In genomic region chr1:205826407-205826806, GRCh38 we compare ENCODE assay signal across 26 cellular contexts. TPM values are rescaled to one million over a fixed set of nuclear protein-coding genes. Genes with fewer than 3 reads are reported as not detected.
A peak's percentile ranks its signal among the peaks of the same experiment; 100 is the strongest.
DNase-seq lines count a peak whose midpoint lies in the region; ATAC-seq and TF ChIP-seq lines count a peak whose summit lies in the region.
"Had no signal": no experiment of that assay in that cellular context is flagged by ENCODE, and none has a peak within 500 bp of the region (broad histone marks: within the 10 kb centered on the region; RNA-seq: fewer than 3 reads in every experiment).

No MANE protein-coding gene starts in this region.

- H3K36me3 ChIP-seq in MM.1S (replicated peaks; ENCODE audit: insufficient read depth, low read length) (no peaks in the 10 kb centered on the region), hepatocyte (replicated peaks; ENCODE audit: insufficient read depth, low read depth) (no peaks in the 10 kb centered on the region), MG63 (no peaks in the 10 kb centered on the region)

- H3K79me2 ChIP-seq in MM.1S (ENCODE audit: low read length) (no peaks in the 10 kb centered on the region), hepatocyte (no peaks in the 10 kb centered on the region)

- no peak for ATAC-seq in HG02884 (IDR thresholded peaks at IDR 0.05; ENCODE audit: unreplicated experiment)
- ATAC-seq: activated CD8-positive, alpha-beta memory T cell treated with anti-CD3 and anti-CD28 coated beads, Interleukin-2, amount 10 ng/mL, durations not matched to agents 7 days and 5 days; effector memory CD8-positive, alpha-beta T cell; naive thymus-derived CD4-positive, alpha-beta T cell; Panc1 had no signal

- peaks cover 5% of the 10 kb centered on the region; the same call in 1 of the 2 replicates for H3F3A ChIP-seq in MM.1S (ENCODE audit: insufficient read depth, low read length)

- no peak overlapping the region for H3K4me2 ChIP-seq in MM.1S (ENCODE audit: low read depth, low read length)
- H3K4me2 ChIP-seq in hepatocyte, result peak overlapping the region; percentile 50
- H3K4me2 ChIP-seq: BLaER1, SK-N-SH had no signal

- H3K27ac Mint-ChIP-seq in activated naive CD4-positive, alpha-beta T cell treated with anti-CD3 and anti-CD28 coated beads for 36 hours, result no peak overlapping the region
- H3K27ac Mint-ChIP-seq: activated CD8-positive, alpha-beta memory T cell treated with anti-CD3 and anti-CD28 coated beads, Interleukin-2, amount 10 ng/mL, durations not matched to agents 7 days and 5 days; effector memory CD8-positive, alpha-beta T cell; naive thymus-derived CD4-positive, alpha-beta T cell had no signal

- H3K9me3 ChIP-seq in MM.1S (replicated peaks; ENCODE audit: insufficient read depth, low read length) (no peaks in the 10 kb centered on the region), hepatocyte (ENCODE audit: low read depth) (no peaks in the 10 kb centered on the region), MG63 (peaks cover 9% of the 10 kb centered on the region)
- H3K9me3 ChIP-seq: SK-N-SH had no signal

- H3K27me3 ChIP-seq in MM.1S (replicated peaks; ENCODE audit: insufficient read depth, low read length), result no peaks in the 10 kb centered on the region
- no peaks in the 10 kb centered on the region for H3K27me3 ChIP-seq in hepatocyte
- H3K27me3 ChIP-seq in MG63, result no peaks in the 10 kb centered on the region
- H3K27me3 ChIP-seq: BLaER1 had no signal

- no peak overlapping the region for H2AFZ ChIP-seq in MM.1S (ENCODE audit: low read length)
- no peak overlapping the region for H2AFZ ChIP-seq in hepatocyte

- 36% methylated on average over 2 of the region's 2 CpGs for WGBS in hepatocyte (ENCODE audit: low lambda C conversion rate, missing lambda C conversion rate)

- H3K4me3 Mint-ChIP-seq in activated naive CD4-positive, alpha-beta T cell treated with anti-CD3 and anti-CD28 coated beads for 36 hours, result no peak overlapping the region
- H3K4me3 Mint-ChIP-seq: activated CD8-positive, alpha-beta memory T cell treated with anti-CD3 and anti-CD28 coated beads, Interleukin-2, amount 10 ng/mL, durations not matched to agents 7 days and 5 days; effector memory CD8-positive, alpha-beta T cell; naive thymus-derived CD4-positive, alpha-beta T cell had no signal

- H3K4me1 Mint-ChIP-seq in activated naive CD4-positive, alpha-beta T cell treated with anti-CD3 and anti-CD28 coated beads for 36 hours (ENCODE audit: low read depth), result peaks cover 22% of the 10 kb centered on the region

- H3K9ac ChIP-seq in MM.1S (ENCODE audit: low read length), result no peak overlapping the region
- H3K9ac ChIP-seq: BLaER1, SK-N-SH had no signal

- TF ChIP-seq CTCF in MM.1S (IDR thresholded peaks at IDR 0.05; ENCODE audit: low read length), result no peak
- TF ChIP-seq CTCF in hepatocyte (IDR thresholded peaks at IDR 0.05; ENCODE audit: poor library complexity), result no peak

- H3K27me3 Mint-ChIP-seq in activated naive CD4-positive, alpha-beta T cell treated with anti-CD3 and anti-CD28 coated beads for 36 hours (ENCODE audit: low read depth), result peaks cover 3% of the 10 kb centered on the region
- H3K27me3 Mint-ChIP-seq: effector memory CD8-positive, alpha-beta T cell had no signal

- H3K9me2 ChIP-seq in MM.1S (replicated peaks; ENCODE audit: insufficient read depth, low read length) (no peaks in the 10 kb centered on the region), hepatocyte (replicated peaks; ENCODE audit: insufficient read depth) (no peaks in the 10 kb centered on the region)
- H3K9me2 ChIP-seq: SK-N-SH had no signal

- intact Hi-C loops in activated naive CD4-positive, alpha-beta T cell treated with anti-CD3 and anti-CD28 coated beads for 36 hours (cut with micrococcal nuclease), result no loop called here

- DNase-seq in activated naive CD4-positive, alpha-beta T cell treated with anti-CD3 and anti-CD28 coated beads for 36 hours, result peak; percentile 30
- no peak for DNase-seq in activated naive CD4-positive, alpha-beta T cell treated with anti-CD3 and anti-CD28 coated beads, Interleukin-2, amount 50 U/mL, for 16 hours
- DNase-seq in MM.1S (peak; percentile 78), hepatocyte (ENCODE audit: low spot score) (no peak), glomerular visceral epithelial cell (ENCODE audit: extremely low spot score) (no peak), MG63 (no peak), OCI-M1 (lab: John Stamatoyannopoulos, UW) (no peak)
- DNase-seq: activated CD8-positive, alpha-beta memory T cell treated with anti-CD3 and anti-CD28 coated beads, Interleukin-2, amount 10 ng/mL, durations not matched to agents 7 days and 5 days; activated effector memory CD4-positive, alpha-beta T cell treated with Interleukin-2 at 50 U/mL for 16 hours; amygdala; cerebellar nuclear complex; effector memory CD8-positive, alpha-beta T cell; head of caudate nucleus; Kasumi-1; mammary epithelial cell; naive thymus-derived CD4-positive, alpha-beta T cell; NCI-H1105 treated with DMSO at 0.1 percent for 48 hours; NCI-H2171 treated with DMSO at 0.1 percent for 48 hours; NCI-H774; SK-N-SH had no signal

- CTCF ChIA-PET in activated naive CD4-positive, alpha-beta T cell treated with anti-CD3 and anti-CD28 coated beads for 36 hours (lab: Charles Lee), result interaction anchor here (1.1 to 1.5 kb wide), 3 partner anchors 33 to 168 kb away, joined by 3 to 8 read pairs (median 3); no protein-coding TSS in a partner anchor

- H4K20me1 ChIP-seq in MM.1S (ENCODE audit: insufficient read depth, low read length), result no peaks in the 10 kb centered on the region
- no peaks in the 10 kb centered on the region for H4K20me1 ChIP-seq in hepatocyte (ENCODE audit: insufficient read depth, poor library complexity, severe bottlenecking)
- H4K20me1 ChIP-seq: BLaER1 had no signal

- H3K27ac ChIP-seq in MM.1S (ENCODE audit: low read length) (no peak overlapping the region; the same call in 1 of the 2 replicates), hepatocyte (peak overlapping the region; percentile 62)
- H3K27ac ChIP-seq: BLaER1 had no signal

- H3K4me3 ChIP-seq in MM.1S (ENCODE audit: low read length) (no peak overlapping the region), hepatocyte (no peak overlapping the region), MG63 (no peak overlapping the region)
- H3K4me3 ChIP-seq: BLaER1 had no signal

- peaks cover 1% of the 10 kb centered on the region for H3K9me3 Mint-ChIP-seq in activated naive CD4-positive, alpha-beta T cell treated with anti-CD3 and anti-CD28 coated beads for 36 hours
- H3K9me3 Mint-ChIP-seq: effector memory CD8-positive, alpha-beta T cell had no signal

- no peaks in the 10 kb centered on the region for H3K36me3 Mint-ChIP-seq in activated naive CD4-positive, alpha-beta T cell treated with anti-CD3 and anti-CD28 coated beads for 36 hours (ENCODE audit: low read depth)

- peaks cover 22% of the 10 kb centered on the region for H3K4me1 ChIP-seq in MM.1S (ENCODE audit: low read length)
- H3K4me1 ChIP-seq in hepatocyte (ENCODE audit: insufficient read depth), result peaks cover 7% of the 10 kb centered on the region

RNA-seq across cellular contexts. Expression of gene SLC41A1, which starts 13.4 kb away (rescaled TPM):
- 10 to 100 TPM; 32.1 to 33.9 TPM for total RNA-seq in activated naive CD4-positive, alpha-beta T cell treated with anti-CD3 and anti-CD28 coated beads for 36 hours
- 10.4 and 16.8 TPM in 2 replicates for total RNA-seq in hepatocyte
- 13.8 and 15.3 TPM in 2 replicates for polyA plus RNA-seq in hepatocyte
- total RNA-seq in MG63 (2014; rRNA removed; shearing (Covaris generic); ENCODE audit: low replicate concordance), result 5.6 and 7.2 TPM in 2 replicates

RNA-seq across cellular contexts. Expression of gene PM20D1, which starts 23.5 kb away (rescaled TPM):
- total RNA-seq in activated naive CD4-positive, alpha-beta T cell treated with anti-CD3 and anti-CD28 coated beads for 36 hours, result under 1 TPM; 0.59 to 0.62 TPM
- not detected in 2 replicates for total RNA-seq in hepatocyte
- 0.07 and 0.08 TPM in 2 replicates for polyA plus RNA-seq in hepatocyte
- total RNA-seq in MG63 (2014; rRNA removed; shearing (Covaris generic); ENCODE audit: low replicate concordance), result not detected in 2 replicates
- total RNA-seq: G401, H1, HT-29, mammary epithelial cell had no signal
- polyA plus RNA-seq: mammary epithelial cell, SK-N-SH had no signal

RNA-seq across cellular contexts. Expression of gene RAB29, which starts 51.1 kb away (rescaled TPM):
- 10 to 100 TPM; 25.0 TPM for total RNA-seq in activated naive CD4-positive, alpha-beta T cell treated with anti-CD3 and anti-CD28 coated beads for 36 hours
- 45.4 and 47.5 TPM in 2 replicates for total RNA-seq in hepatocyte
- polyA plus RNA-seq in hepatocyte, result 33.3 and 33.8 TPM in 2 replicates
- 13.6 and 18.5 TPM in 2 replicates for total RNA-seq in MG63 (2014; rRNA removed; shearing (Covaris generic); ENCODE audit: low replicate concordance)

Comparison
In these comparisons a context has a peak if more than half of its experiments do, and no peak if none do; other contexts are left out.
1. DNase-seq: peak in activated naive CD4-positive, alpha-beta T cell treated with anti-CD3 and anti-CD28 coated beads for 36 hours (single experiment) and MM.1S (single experiment); none in activated naive CD4-positive, alpha-beta T cell treated with anti-CD3 and anti-CD28 coated beads, Interleukin-2, amount 50 U/mL, for 16 hours (single experiment), hepatocyte (single experiment), glomerular visceral epithelial cell (single experiment), MG63 (single experiment) and OCI-M1 (single experiment).